ENCODE assay signal across 8 cellular contexts in genomic region chr1:163071381-163072255, GRCh38. TPM values are rescaled to one million over a fixed set of nuclear protein-coding genes. Genes with fewer than 3 reads are reported as not detected.
A peak's percentile ranks its signal among the peaks of the same experiment; 100 is the strongest.
DNase-seq lines count a peak whose midpoint lies in the region; ATAC-seq, FAIRE-seq and TF ChIP-seq lines count a peak whose summit lies in the region.

No MANE protein-coding gene starts in this region.

- no peaks in the 10 kb centered on the region for H3K4me1 ChIP-seq in Loucy (ENCODE audit: insufficient read depth, low read length, poor library complexity, severe bottlenecking)
- H3K4me1 ChIP-seq in body of pancreas = no peaks in the 10 kb centered on the region
- H3K4me1 ChIP-seq in kidney (ENCODE audit: control insufficient read depth in 1 of 2, insufficient read depth in 1 of 2, low read depth in 1 of 2, low read length in 2 of 2) = peaks cover 0 to 7% of the 10 kb centered on the region in 2 donors

- H4K20me1 ChIP-seq in Loucy (ENCODE audit: insufficient read depth, low read length, poor library complexity, severe bottlenecking) = no peaks in the 10 kb centered on the region

- TF ChIP-seq POLR2A in body of pancreas (IDR thresholded peaks at IDR 0.05) = no peak

- TF ChIP-seq CTCF in Loucy (conservative IDR thresholded peaks at IDR 0.05; ENCODE audit: low read length) (peak; percentile 74), body of pancreas (IDR thresholded peaks at IDR 0.05) (peak; percentile 25 to 61 (median 52)), kidney (IDR thresholded peaks at IDR 0.05; ENCODE audit: borderline replicate concordance, extremely low read depth, insufficient read depth) (peak; percentile 67)

- WGBS in body of pancreas, 2 donors = 8 to 11% methylated on average over 6 of the region's 6 CpGs

- ATAC-seq in GM21390 (IDR thresholded peaks at IDR 0.05; ENCODE audit: unreplicated experiment) (peak; percentile 73), body of pancreas (peak; percentile 55), GM21526 (IDR thresholded peaks at IDR 0.05; ENCODE audit: low FRiP score, unreplicated experiment) (no peak)

- no peaks in the 10 kb centered on the region for H3K79me2 ChIP-seq in Loucy (ENCODE audit: insufficient read depth, low read length)

- H3K9ac ChIP-seq in Loucy (ENCODE audit: low read depth, low read length, poor library complexity, severe bottlenecking) (no peak overlapping the region), kidney (ENCODE audit: low read length in 2 of 2) (no peak overlapping the region)

- intact Hi-C loops in body of pancreas (cut with DNase I) (no loop called here), kidney (cut with DNase I) (no loop called here)

- H3K27me3 ChIP-seq in Loucy (ENCODE audit: insufficient read depth, low read length, poor library complexity, severe bottlenecking) (no peaks in the 10 kb centered on the region), body of pancreas (no peaks in the 10 kb centered on the region)

- H2AFZ ChIP-seq in Loucy (ENCODE audit: low read length) = peak overlapping the region; percentile 75; the same call in 1 of the 2 replicates

- H3K4me3 ChIP-seq in Loucy (ENCODE audit: low read length, poor library complexity, severe bottlenecking) (no peak overlapping the region), body of pancreas (no peak overlapping the region), kidney (ENCODE audit: low read length in 2 of 2) (no peak overlapping the region)

- DNase-seq in DMS153 treated with DMSO at 0.1 percent for 48 hours (lab: John Stamatoyannopoulos, UW; ENCODE audit: unreplicated experiment) = peak; percentile 96
- DNase-seq in SKM-1 treated with dmso at 0.1 percent for 144 hours (lab: John Stamatoyannopoulos, UW; ENCODE audit: unreplicated experiment) = peak; percentile 82
- DNase-seq in body of pancreas = peak; percentile 54 to 67 (median 58)
- DNase-seq in kidney = no peak
- peak; percentile 26 for DNase-seq in stimulated activated CD4-positive, alpha-beta T cell treated with anti-CD3 and anti-CD28 coated beads, Interleukin-4, amount 100 ng/mL, for 24 hours

- H3K9me3 ChIP-seq in Loucy (ENCODE audit: insufficient read depth, low read depth, low read length) = no peaks in the 10 kb centered on the region
- no peaks in the 10 kb centered on the region for H3K9me3 ChIP-seq in body of pancreas
- no peaks in the 10 kb centered on the region for H3K9me3 ChIP-seq in kidney (ENCODE audit: control insufficient read depth in 1 of 2, low read length in 2 of 2)

- H3K9me2 ChIP-seq in Loucy (replicated peaks; ENCODE audit: low read depth, low read length) = no peaks in the 10 kb centered on the region

- no peak overlapping the region for H3K27ac ChIP-seq in body of pancreas
- H3K27ac ChIP-seq in kidney (ENCODE audit: low read depth in 2 of 2, low read length in 2 of 2) = no peak overlapping the region

- peak overlapping the region; percentile 44 for H3K4me2 ChIP-seq in Loucy (ENCODE audit: low read depth, low read length, poor library complexity, severe bottlenecking)

- H3K36me3 ChIP-seq in Loucy (ENCODE audit: insufficient read depth, low read length) (no peaks in the 10 kb centered on the region), body of pancreas (replicated peaks in 1 of 2; ENCODE audit: insufficient read depth in 1 of 2, low read depth in 2 of 2) (no peaks in the 10 kb centered on the region), kidney (ENCODE audit: control insufficient read depth in 1 of 2, insufficient read depth in 2 of 2, low read length in 2 of 2) (no peaks in the 10 kb centered on the region)

- H3F3A ChIP-seq in Loucy (ENCODE audit: low read depth) = no peaks in the 10 kb centered on the region

- peak; percentile 6 for FAIRE-seq in kidney (lab: Jason Lieb, UNC)

RNA-seq across cellular contexts. Expression of gene RGS4, which starts 2.5 kb away (rescaled TPM):
- total RNA-seq in body of pancreas (10 to 100 TPM in 1 of 2 donors, under 1 TPM in 1; 0.33 to 14.5 TPM), kidney (3.1 TPM)
- 2.0 TPM for polyA plus RNA-seq in kidney (ENCODE audit: insufficient read depth, low read depth, low replicate concordance)
